Comparison of ENCODE assay signal across 22 cellular contexts in the genomic region with DNA sequence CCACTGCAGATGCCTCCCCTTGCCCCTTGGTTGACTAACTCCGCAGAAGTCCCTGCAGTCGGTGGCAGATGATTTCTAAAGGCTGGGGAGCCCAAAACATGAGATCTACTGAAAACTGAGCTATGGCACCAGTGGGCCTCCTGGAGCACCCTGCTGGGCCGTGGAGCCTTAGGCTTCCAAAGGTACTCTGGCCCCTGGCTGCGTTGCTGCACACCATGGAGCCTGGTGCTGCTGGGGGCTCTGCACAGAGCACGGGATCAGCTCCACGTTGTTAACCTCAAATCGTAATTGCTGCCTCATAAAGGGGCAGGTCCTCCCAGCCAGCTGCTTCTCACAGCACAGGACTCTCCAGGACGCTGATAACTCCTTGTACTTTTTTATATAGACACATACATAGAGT.
DNase-seq lines count a peak whose midpoint lies in the region; ATAC-seq and TF ChIP-seq lines count a peak whose summit lies in the region.
"Had no signal": no experiment of that assay in that cellular context is flagged by ENCODE, and none has a peak within 500 bp of the region (broad histone marks: within the 10 kb centered on the region; RNA-seq: fewer than 3 reads in every experiment).

No MANE protein-coding gene starts in this region.

- no peaks in the 10 kb centered on the region for H3K4me1 Mint-ChIP-seq in progenitor cell of endocrine pancreas (ENCODE audit: low read depth)
- peaks cover 3% of the 10 kb centered on the region for H3K4me1 Mint-ChIP-seq in activated CD4-positive, alpha-beta T cell treated with anti-CD3 and anti-CD28 coated beads for 36 hours
- H3K4me1 Mint-ChIP-seq: CD14-positive monocyte had no signal

- H3K4me3 ChIP-seq in HEK293 (ENCODE audit: low read depth, low read length) = no peak overlapping the region
- H3K4me3 ChIP-seq: BLaER1 had no signal

- no peaks in the 10 kb centered on the region for H3K9me3 ChIP-seq in HEK293 (ENCODE audit: control insufficient read depth, insufficient read depth, low read depth, low read length)
- H3K9me3 ChIP-seq: BE2C, BLaER1 had no signal

- no peak overlapping the region for H3K4me3 Mint-ChIP-seq in progenitor cell of endocrine pancreas (ENCODE audit: low read depth)
- no peak overlapping the region for H3K4me3 Mint-ChIP-seq in activated CD4-positive, alpha-beta T cell treated with anti-CD3 and anti-CD28 coated beads for 36 hours
- H3K4me3 Mint-ChIP-seq: CD14-positive monocyte; CD4-positive, CD25-positive, alpha-beta regulatory T cell; CD8-positive, alpha-beta memory T cell had no signal

- no peak for ATAC-seq in activated CD4-positive, alpha-beta T cell treated with anti-CD3 and anti-CD28 coated beads for 36 hours
- no peak for ATAC-seq in HG03175 (IDR thresholded peaks at IDR 0.05; ENCODE audit: unreplicated experiment)

- no peaks in the 10 kb centered on the region for H3K9me3 Mint-ChIP-seq in progenitor cell of endocrine pancreas (ENCODE audit: low read depth)
- no peaks in the 10 kb centered on the region for H3K9me3 Mint-ChIP-seq in activated CD4-positive, alpha-beta T cell treated with anti-CD3 and anti-CD28 coated beads for 36 hours (ENCODE audit: low read depth)
- H3K9me3 Mint-ChIP-seq: CD4-positive, alpha-beta memory T cell; CD8-positive, alpha-beta memory T cell had no signal

- intact Hi-C loops in activated CD4-positive, alpha-beta T cell treated with anti-CD3 and anti-CD28 coated beads for 36 hours (cut with DNase I, micrococcal nuclease) = no loop called here

- no peak overlapping the region for H3K27ac ChIP-seq in HEK293 (ENCODE audit: extremely low read depth, low read depth, low read length)
- H3K27ac ChIP-seq: BLaER1 had no signal

- no peaks in the 10 kb centered on the region for H3K36me3 ChIP-seq in HEK293 (ENCODE audit: control insufficient read depth in 2 of 2, insufficient read depth in 1 of 2, low read length in 2 of 2)
- H3K36me3 ChIP-seq: BE2C, BLaER1 had no signal

- CTCF ChIA-PET in HEK293 (lab: Yijun Ruan, JAX) = no interaction called here
- CTCF ChIA-PET in HEK293T (lab: Yijun Ruan, JAX) = no interaction called here
- CTCF ChIA-PET in activated CD4-positive, alpha-beta T cell treated with anti-CD3 and anti-CD28 coated beads for 36 hours (lab: Charles Lee) = interaction anchor here (0.8 kb wide), 1 partner anchor 50 kb away, joined by 4 read pairs; no protein-coding TSS in a partner anchor

- H3K27ac Mint-ChIP-seq in progenitor cell of endocrine pancreas = peak overlapping the region; percentile 80
- no peak overlapping the region for H3K27ac Mint-ChIP-seq in activated CD4-positive, alpha-beta T cell treated with anti-CD3 and anti-CD28 coated beads for 36 hours
- H3K27ac Mint-ChIP-seq: CD14-positive monocyte; CD8-positive, alpha-beta memory T cell had no signal

- DNase-seq in HEK293T (ENCODE audit: extremely low spot score) (peak; percentile 4), left kidney (ENCODE audit: low read depth, low spot score) (peak; percentile 18), progenitor cell of endocrine pancreas (ENCODE audit: low spot score, unreplicated experiment) (no peak), NCI-H1092 (lab: John Stamatoyannopoulos, UW) (no peak)
- no peak for DNase-seq in activated CD4-positive, alpha-beta T cell treated with anti-CD3 and anti-CD28 coated beads for 36 hours
- no peak for DNase-seq in stimulated activated CD4-positive, alpha-beta T cell treated with anti-CD3 and anti-CD28 coated beads, Interleukin-15, amount 100 ng/mL, for 24 hours
- DNase-seq: 8988T; ACHN; BE2C; C1 segment of cervical spinal cord; CD4-positive, alpha-beta memory T cell; CD4-positive, CD25-positive, alpha-beta regulatory T cell; CD8-positive, alpha-beta memory T cell; COR-L47; DMS 273 treated with DMSO at 0.1 percent for 48 hours; DMS153; DMS79 treated with DMSO at 0.1 percent for 48 hours; GF-D8 had no signal

- peaks cover 13% of the 10 kb centered on the region for H3K27me3 Mint-ChIP-seq in progenitor cell of endocrine pancreas
- peaks cover 13% of the 10 kb centered on the region for H3K27me3 Mint-ChIP-seq in activated CD4-positive, alpha-beta T cell treated with anti-CD3 and anti-CD28 coated beads for 36 hours

- POLR2A ChIA-PET in HEK293 (lab: Yijun Ruan, JAX) (no interaction called here), HEK293T (lab: Yijun Ruan, JAX) (no interaction called here)
- POLR2A ChIA-PET in activated CD4-positive, alpha-beta T cell treated with anti-CD3 and anti-CD28 coated beads for 36 hours (lab: Charles Lee) = no interaction called here

- H3K4me1 ChIP-seq in HEK293 (ENCODE audit: control insufficient read depth, insufficient read depth, low read length) = no peaks in the 10 kb centered on the region
- H3K4me1 ChIP-seq: BE2C, BLaER1 had no signal

- TF ChIP-seq CTCF in HEK293 (tag by site-specific recombination; IDR thresholded peaks at IDR 0.05) = no peak
- TF ChIP-seq CTCF in progenitor cell of endocrine pancreas (IDR thresholded peaks at IDR 0.05; ENCODE audit: unreplicated experiment) = no peak

- H3K36me3 Mint-ChIP-seq in progenitor cell of endocrine pancreas (ENCODE audit: insufficient read depth) = no peaks in the 10 kb centered on the region
- H3K36me3 Mint-ChIP-seq in activated CD4-positive, alpha-beta T cell treated with anti-CD3 and anti-CD28 coated beads for 36 hours (ENCODE audit: low read depth) = no peaks in the 10 kb centered on the region
- H3K36me3 Mint-ChIP-seq: CD14-positive monocyte; CD4-positive, alpha-beta memory T cell; CD4-positive, CD25-positive, alpha-beta regulatory T cell; CD8-positive, alpha-beta memory T cell had no signal

TF ChIP-seq in HEK293, 187 proteins besides CTCF, POLR2A, EP300 and RAD21:
- peak; percentile 94 for TF ChIP-seq ZIC2 (tag by site-specific recombination; IDR thresholded peaks at IDR 0.05)
- TF ChIP-seq ZNF701 (tag by site-specific recombination; IDR thresholded peaks at IDR 0.05) = no peak
- TF ChIP-seq ZNF585B (tag by site-specific recombination; IDR thresholded peaks at IDR 0.05) = no peak
- TF ChIP-seq ZNF19 (tag by site-specific recombination; IDR thresholded peaks at IDR 0.05; ENCODE audit: low read depth) = no peak
- no peak for TF ChIP-seq ZNF114 (tag by site-specific recombination; IDR thresholded peaks at IDR 0.05)
- no peak for TF ChIP-seq ZNF324 (tag by site-specific recombination; IDR thresholded peaks at IDR 0.05)

TF ChIP-seq in HEK293T, 16 proteins besides CTCF, POLR2A, EP300 and RAD21:
- no peak for TF ChIP-seq HDGF (IDR thresholded peaks at IDR 0.05; ENCODE audit: borderline replicate concordance)
- TF ChIP-seq FOXA1 (IDR thresholded peaks at IDR 0.05) = no peak
- no peak for TF ChIP-seq PKNOX1 (IDR thresholded peaks at IDR 0.05)
- no peak for TF ChIP-seq CTBP1 (IDR thresholded peaks at IDR 0.05; ENCODE audit: borderline replicate concordance)
- no peak for TF ChIP-seq ZNF384 (IDR thresholded peaks at IDR 0.05)
- no peak for TF ChIP-seq FOXK2 (IDR thresholded peaks at IDR 0.05)
- TF ChIP-seq FOXM1 (IDR thresholded peaks at IDR 0.05; ENCODE audit: borderline replicate concordance) = no peak

Comparison
In these comparisons a context has a peak if more than half of its experiments do, and no peak if none do; other contexts are left out.
1. DNase-seq: peak in HEK293T (single experiment) and left kidney (single experiment); none in progenitor cell of endocrine pancreas (single experiment), NCI-H1092 (single experiment), activated CD4-positive, alpha-beta T cell treated with anti-CD3 and anti-CD28 coated beads for 36 hours (single experiment) and stimulated activated CD4-positive, alpha-beta T cell treated with anti-CD3 and anti-CD28 coated beads, Interleukin-15, amount 100 ng/mL, for 24 hours (single experiment).